Comparison of ENCODE assay signal across 22 cellular contexts in genomic region chr9:5892456-5893133, GRCh38. TPM values are rescaled to one million over a fixed set of nuclear protein-coding genes. Genes with fewer than 3 reads are reported as not detected.
DNase-seq lines count a peak whose midpoint lies in the region; FAIRE-seq and TF ChIP-seq lines count a peak whose summit lies in the region.
"Had no signal": no experiment of that assay in that cellular context is flagged by ENCODE, and none has a peak within 500 bp of the region (broad histone marks: within the 10 kb centered on the region; RNA-seq: fewer than 3 reads in every experiment).

No MANE protein-coding gene starts in this region.

- H2BK5ac ChIP-seq in mesenchymal stem cell (ENCODE audit: low read depth, low read length, poor library complexity, severe bottlenecking) = no peak overlapping the region

- 21% methylated on average over 6 of the region's 7 CpGs for WGBS in mesenchymal stem cell

- no peaks in the 10 kb centered on the region for H4K20me1 ChIP-seq in astrocyte (ENCODE audit: insufficient read depth, low read length)
- H4K20me1 ChIP-seq: BLaER1 had no signal

- H3K27ac Mint-ChIP-seq in astrocyte (ENCODE audit: unreplicated experiment) = no peak overlapping the region
- H3K27ac Mint-ChIP-seq in activated CD4-positive, alpha-beta memory T cell treated with anti-CD3 and anti-CD28 coated beads, Interleukin-2, amount 10 ng/mL, durations not matched to agents 7 days and 5 days = no peak overlapping the region
- H3K27ac Mint-ChIP-seq: activated CD4-positive, alpha-beta T cell treated with anti-CD3 and anti-CD28 coated beads for 36 hours; HFFc6 had no signal

- POLR2A ChIA-PET in HEK293T (lab: Yijun Ruan, JAX) = no interaction called here
- POLR2A ChIA-PET in activated CD4-positive, alpha-beta memory T cell treated with anti-CD3 and anti-CD28 coated beads, Interleukin-2, amount 10 ng/mL, durations not matched to agents 7 days and 5 days (lab: Charles Lee) = no interaction called here

- peak; percentile 31 for DNase-seq in NCI-H748 (lab: John Stamatoyannopoulos, UW; ENCODE audit: unreplicated experiment)
- no peak for DNase-seq in NCI-H748 treated with DMSO at 0.1 percent for 48 hours (lab: John Stamatoyannopoulos, UW)
- no peak for DNase-seq in HEK293T (ENCODE audit: extremely low spot score)
- no peak for DNase-seq in astrocyte (ENCODE audit: low read depth)
- peak; percentile 83 for DNase-seq in mesenchymal stem cell
- DNase-seq in iPS-NIHi11 (ENCODE audit: low spot score) = no peak
- DNase-seq in activated CD4-positive, alpha-beta memory T cell treated with anti-CD3 and anti-CD28 coated beads, Interleukin-2, amount 10 ng/mL, durations not matched to agents 7 days and 5 days = no peak
- DNase-seq in D721Med (ENCODE audit: insufficient read length, low spot score) = no peak
- DNase-seq: ACHN; activated CD4-positive, alpha-beta T cell treated with anti-CD3 and anti-CD28 coated beads for 36 hours; activated naive CD4-positive, alpha-beta T cell treated with anti-CD3 and anti-CD28 coated beads, Interleukin-2, amount 50 U/mL, for 16 hours; Calu3; colonic mucosa; HFFc6; KG1; NCI-H1694 treated with DMSO at 0.1 percent for 48 hours; NCI-H345; transverse colon had no signal

- no peak overlapping the region for H3K23ac ChIP-seq in mesenchymal stem cell (ENCODE audit: low read length in 2 of 2)

- peak overlapping the region; percentile 72 for H4K91ac ChIP-seq in mesenchymal stem cell (ENCODE audit: low read length)

- H3K4me3 ChIP-seq in astrocyte (ENCODE audit: insufficient read depth, low read depth, low read length) = no peak overlapping the region
- H3K4me3 ChIP-seq in mesenchymal stem cell (ENCODE audit: insufficient read depth in 1 of 2, low read depth in 1 of 2, low read length in 2 of 2) = no peak overlapping the region
- H3K4me3 ChIP-seq: BLaER1, colonic mucosa, transverse colon had no signal

- H2BK12ac ChIP-seq in mesenchymal stem cell (ENCODE audit: low read length in 2 of 2) = peak overlapping the region; percentile 18 to 29

- H3K36me3 ChIP-seq in astrocyte (ENCODE audit: insufficient read depth, low read length) (peaks cover 3% of the 10 kb centered on the region), mesenchymal stem cell (ENCODE audit: control insufficient read depth in 1 of 2, insufficient read depth in 2 of 2, low read depth in 1 of 2, low read length in 2 of 2) (peaks cover 6 to 22% of the 10 kb centered on the region in 2 experiments)
- H3K36me3 ChIP-seq: colonic mucosa, transverse colon had no signal

- H3K27ac ChIP-seq in astrocyte (ENCODE audit: low read depth, low read length) (no peak overlapping the region), mesenchymal stem cell (ENCODE audit: low read length, poor library complexity, severe bottlenecking) (no peak overlapping the region)
- H3K27ac ChIP-seq: BLaER1, colonic mucosa, transverse colon had no signal

- H3K79me1 ChIP-seq in mesenchymal stem cell (replicated peaks; ENCODE audit: low read length, poor library complexity, severe bottlenecking) = no peaks in the 10 kb centered on the region

- no peaks in the 10 kb centered on the region for H3K4me1 ChIP-seq in astrocyte (ENCODE audit: insufficient read depth, low read length)
- peaks cover 11% of the 10 kb centered on the region for H3K4me1 ChIP-seq in mesenchymal stem cell (ENCODE audit: control insufficient read depth, insufficient read depth, low read depth, low read length)
- H3K4me1 ChIP-seq: BLaER1, colonic mucosa, transverse colon had no signal

- no peak overlapping the region for H2AFZ ChIP-seq in astrocyte (ENCODE audit: low read depth, low read length)
- no peak overlapping the region for H2AFZ ChIP-seq in mesenchymal stem cell (ENCODE audit: low read depth, low read length)

- no peaks in the 10 kb centered on the region for H3K79me2 ChIP-seq in astrocyte (ENCODE audit: insufficient read depth, low read length)

- no peak overlapping the region for H3K9ac ChIP-seq in astrocyte (ENCODE audit: low read length)
- no peak overlapping the region for H3K9ac ChIP-seq in mesenchymal stem cell (ENCODE audit: low read length)
- H3K9ac ChIP-seq: BLaER1 had no signal

- H3K4me2 ChIP-seq in astrocyte (ENCODE audit: low read length) (no peak overlapping the region), mesenchymal stem cell (ENCODE audit: low read length, poor library complexity, severe bottlenecking) (no peak overlapping the region)
- H3K4me2 ChIP-seq: BLaER1 had no signal

- peak overlapping the region; percentile 2 for H3K4me3 Mint-ChIP-seq in astrocyte (ENCODE audit: unreplicated experiment)
- no peak overlapping the region for H3K4me3 Mint-ChIP-seq in activated CD4-positive, alpha-beta memory T cell treated with anti-CD3 and anti-CD28 coated beads, Interleukin-2, amount 10 ng/mL, durations not matched to agents 7 days and 5 days
- H3K4me3 Mint-ChIP-seq: activated CD4-positive, alpha-beta T cell treated with anti-CD3 and anti-CD28 coated beads for 36 hours; HFFc6 had no signal

- H3K18ac ChIP-seq in mesenchymal stem cell (ENCODE audit: low read depth in 1 of 2, low read length in 2 of 2) = peak overlapping the region; percentile 65 to 80

- no peaks in the 10 kb centered on the region for H3K9me3 ChIP-seq in astrocyte (ENCODE audit: insufficient read depth, low read depth, low read length)
- no peaks in the 10 kb centered on the region for H3K9me3 ChIP-seq in mesenchymal stem cell (ENCODE audit: control insufficient read depth, low read length)
- H3K9me3 ChIP-seq: BLaER1, colonic mucosa, transverse colon had no signal

- no peak overlapping the region for H3K14ac ChIP-seq in mesenchymal stem cell (ENCODE audit: low read length in 2 of 2)

- CTCF ChIA-PET in HEK293T (lab: Yijun Ruan, JAX) = no interaction called here
- CTCF ChIA-PET in activated CD4-positive, alpha-beta memory T cell treated with anti-CD3 and anti-CD28 coated beads, Interleukin-2, amount 10 ng/mL, durations not matched to agents 7 days and 5 days (lab: Charles Lee) = no interaction called here

- peaks cover 7% of the 10 kb centered on the region for H3K27me3 ChIP-seq in astrocyte (ENCODE audit: insufficient read depth, low read length)
- peaks cover 0 to 4% of the 10 kb centered on the region in 2 experiments for H3K27me3 ChIP-seq in mesenchymal stem cell (ENCODE audit: control insufficient read depth in 1 of 2, insufficient read depth in 1 of 2, low read length in 2 of 2)
- H3K27me3 ChIP-seq: BLaER1, colonic mucosa, transverse colon had no signal

- H2BK120ac ChIP-seq in mesenchymal stem cell (ENCODE audit: low read depth, low read length) = peak overlapping the region; percentile 13

- no peak overlapping the region for H2AK5ac ChIP-seq in mesenchymal stem cell (ENCODE audit: low read length, severe bottlenecking)

- no peak for FAIRE-seq in astrocyte (lab: Jason Lieb, UNC)
- no peak for FAIRE-seq in D721Med (lab: Jason Lieb, UNC)

- H3K4me1 Mint-ChIP-seq in astrocyte (ENCODE audit: low read depth, unreplicated experiment) = peaks cover 10% of the 10 kb centered on the region
- H3K4me1 Mint-ChIP-seq in activated CD4-positive, alpha-beta memory T cell treated with anti-CD3 and anti-CD28 coated beads, Interleukin-2, amount 10 ng/mL, durations not matched to agents 7 days and 5 days = no peaks in the 10 kb centered on the region

- H4K8ac ChIP-seq in mesenchymal stem cell (ENCODE audit: low read length) = peak overlapping the region; percentile 45

- peak overlapping the region; percentile 26 for H2BK15ac ChIP-seq in mesenchymal stem cell (ENCODE audit: low read depth, poor library complexity, severe bottlenecking)

- TF ChIP-seq CTCF in astrocyte (IDR thresholded peaks at IDR 0.05; ENCODE audit: insufficient read depth, low read depth, low read length) (no peak), D721Med (IDR thresholded peaks at IDR 0.05; ENCODE audit: insufficient read depth, missing control alignments) (no peak)

- H3K4ac ChIP-seq in mesenchymal stem cell (ENCODE audit: low read depth in 1 of 2, low read length in 2 of 2) = peak overlapping the region in 1 of 2 experiments; percentile 32

- H3K9me3 Mint-ChIP-seq in astrocyte (ENCODE audit: unreplicated experiment) = no peaks in the 10 kb centered on the region
- H3K9me3 Mint-ChIP-seq in activated CD4-positive, alpha-beta memory T cell treated with anti-CD3 and anti-CD28 coated beads, Interleukin-2, amount 10 ng/mL, durations not matched to agents 7 days and 5 days = no peaks in the 10 kb centered on the region
- H3K9me3 Mint-ChIP-seq: HFFc6 had no signal

- peaks cover 14% of the 10 kb centered on the region for H3K36me3 Mint-ChIP-seq in astrocyte (ENCODE audit: low read depth, unreplicated experiment)
- H3K36me3 Mint-ChIP-seq in activated CD4-positive, alpha-beta memory T cell treated with anti-CD3 and anti-CD28 coated beads, Interleukin-2, amount 10 ng/mL, durations not matched to agents 7 days and 5 days (ENCODE audit: low read depth) = peaks cover 3% of the 10 kb centered on the region

- H3K27me3 Mint-ChIP-seq in astrocyte (ENCODE audit: low read depth, unreplicated experiment) = no peaks in the 10 kb centered on the region
- peaks cover 1% of the 10 kb centered on the region for H3K27me3 Mint-ChIP-seq in activated CD4-positive, alpha-beta memory T cell treated with anti-CD3 and anti-CD28 coated beads, Interleukin-2, amount 10 ng/mL, durations not matched to agents 7 days and 5 days
- H3K27me3 Mint-ChIP-seq: activated CD4-positive, alpha-beta T cell treated with anti-CD3 and anti-CD28 coated beads for 36 hours had no signal

TF ChIP-seq in HEK293T, 16 proteins besides CTCF, POLR2A, EP300 and RAD21:
- TF ChIP-seq ZNF384 (IDR thresholded peaks at IDR 0.05) (no peak), PKNOX1 (IDR thresholded peaks at IDR 0.05) (peak; percentile 63), BHLHE40 (IDR thresholded peaks at IDR 0.05; ENCODE audit: borderline replicate concordance) (no peak)
TF ChIP-seq in HEK293T: peak in this region for 1.

RNA-seq across cellular contexts. Expression of gene MLANA, which starts 1.9 kb away (rescaled TPM):
- total RNA-seq in astrocyte = not detected in 2 replicates
- polyA plus RNA-seq in mesenchymal stem cell (2013, experiment 1 of 2) = not detected
- not detected for polyA plus RNA-seq in mesenchymal stem cell (2013, experiment 2 of 2)
- total RNA-seq in activated CD4-positive, alpha-beta memory T cell treated with anti-CD3 and anti-CD28 coated beads, Interleukin-2, amount 10 ng/mL, durations not matched to agents 7 days and 5 days = not detected
- total RNA-seq: activated CD4-positive, alpha-beta T cell treated with anti-CD3 and anti-CD28 coated beads for 36 hours; activated CD8-positive, alpha-beta memory T cell treated with anti-CD3 and anti-CD28 coated beads for 36 hours; Calu3; colonic mucosa; HFFc6; sciatic nerve; transverse colon had no signal
- polyA plus RNA-seq: neural cell had no signal

RNA-seq across cellular contexts. Expression of gene ERMP1, which starts 59.7 kb away (rescaled TPM):
- total RNA-seq in astrocyte = 8.8 and 11.8 TPM in 2 replicates
- 28.3 TPM for polyA plus RNA-seq in mesenchymal stem cell (2013, experiment 1 of 2)
- polyA plus RNA-seq in mesenchymal stem cell (2013, experiment 2 of 2) = 29.1 TPM
- 10 to 100 TPM; 35.1 to 39.1 TPM for total RNA-seq in activated CD4-positive, alpha-beta memory T cell treated with anti-CD3 and anti-CD28 coated beads, Interleukin-2, amount 10 ng/mL, durations not matched to agents 7 days and 5 days

Comparison
In these comparisons a context has a peak if more than half of its experiments do, and no peak if none do; other contexts are left out.
1. DNase-seq: peak in NCI-H748 (single experiment) and mesenchymal stem cell (single experiment); none in NCI-H748 treated with DMSO at 0.1 percent for 48 hours (single experiment), HEK293T (single experiment), astrocyte (single experiment), iPS-NIHi11 (single experiment), activated CD4-positive, alpha-beta memory T cell treated with anti-CD3 and anti-CD28 coated beads, Interleukin-2, amount 10 ng/mL, durations not matched to agents 7 days and 5 days (single experiment) and D721Med (single experiment).